1 cellular context compared by ENCODE assay signal in genomic region chr19:41863209-41863931, GRCh38.
TF ChIP-seq lines count a peak whose summit lies in the region.

No MANE protein-coding gene starts in this region.

TF ChIP-seq in HepG2, 621 proteins besides CTCF, POLR2A, EP300 and RAD21:
- TF ChIP-seq FOXC1 (CRISPR knock-in tag; IDR thresholded peaks at IDR 0.05; ENCODE audit: borderline replicate concordance) (0 out of 2 replicates have a peak, but pooled peaks have one; percentile 48), SMYD3 (CRISPR knock-in tag; IDR thresholded peaks at IDR 0.05) (no peak), FIP1L1 (IDR thresholded peaks at IDR 0.05; ENCODE audit: borderline replicate concordance, insufficient read depth, low read depth, low read length) (no peak), POLR2G (IDR thresholded peaks at IDR 0.05; ENCODE audit: low read depth, low read length) (peak; percentile 15; the same call in 1 of the 2 replicates), HOXD1 (CRISPR knock-in tag; IDR thresholded peaks at IDR 0.05) (no peak), ZNF281 (CRISPR knock-in tag; IDR thresholded peaks at IDR 0.05; ENCODE audit: borderline replicate concordance) (no peak), AKAP8 (CRISPR knock-in tag; IDR thresholded peaks at IDR 0.05) (0 out of 2 replicates have a peak, but pooled peaks have one; percentile 29), ZNF333 (CRISPR knock-in tag; IDR thresholded peaks at IDR 0.05; ENCODE audit: borderline replicate concordance) (no peak), ZNF446 (CRISPR knock-in tag; IDR thresholded peaks at IDR 0.05) (no peak), POLR2AphosphoS5 (IDR thresholded peaks at IDR 0.05; ENCODE audit: low read depth, low read length) (peak; percentile 47; the same call in 1 of the 2 replicates), HNF1A (IDR thresholded peaks at IDR 0.05; ENCODE audit: low read depth) (no peak), HNF1A (CRISPR knock-in tag; IDR thresholded peaks at IDR 0.05; ENCODE audit: borderline replicate concordance) (no peak)
